8 cellular contexts compared by ENCODE assay signal in the genomic region with DNA sequence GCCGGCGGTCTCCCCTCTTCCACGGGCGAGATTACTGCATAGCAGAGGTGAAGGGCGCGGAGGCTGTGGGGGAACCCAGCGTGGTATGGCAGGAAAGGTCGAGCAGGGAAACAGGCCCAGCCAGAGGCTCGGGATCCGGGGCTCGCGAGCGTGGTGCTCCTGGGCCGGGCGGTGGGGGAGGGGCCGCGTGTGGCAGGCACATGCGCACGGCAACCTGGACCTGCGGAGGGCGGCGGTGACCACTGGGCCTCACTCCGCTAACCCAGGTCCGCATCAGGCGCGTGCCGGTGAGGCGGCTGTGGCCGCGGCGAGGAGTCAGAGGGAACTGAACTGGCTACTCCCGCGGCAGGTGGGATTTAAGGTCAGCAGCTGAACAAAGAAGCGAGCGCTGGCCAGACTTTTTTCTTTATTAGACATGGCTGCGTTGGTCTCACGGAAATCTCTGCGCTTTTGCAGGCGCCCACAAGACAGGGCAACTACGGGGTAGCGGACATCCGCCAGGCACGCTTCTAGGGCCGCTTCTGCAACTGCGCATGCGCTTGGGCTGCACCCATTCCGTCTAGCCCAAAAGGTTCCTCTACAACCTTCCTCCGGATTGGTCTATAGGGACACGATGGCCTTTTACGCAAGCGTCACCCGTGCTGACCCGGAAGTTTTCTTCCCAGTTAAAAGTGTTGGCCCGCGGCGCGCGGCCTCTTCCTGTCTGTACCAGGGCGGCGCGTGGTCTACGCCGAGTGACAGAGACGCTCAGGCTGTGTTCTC. TPM values are rescaled to one million over a fixed set of nuclear protein-coding genes. Genes with fewer than 3 reads are reported as not detected.
DNase-seq lines count a peak whose midpoint lies in the region; ATAC-seq and TF ChIP-seq lines count a peak whose summit lies in the region.

Gene RPS5, plus strand, starts transcription at position 694 of the 762 bp plus-strand sequence. CDS start 869 bp downstream, outside the sequence.

- H3K36me3 Mint-ChIP-seq in activated T-helper 17 cell treated with anti-CD3 and anti-CD28 coated beads, Interleukin-2, amount 50 U/mL, for 72 hours (ENCODE audit: low read depth): peaks cover 63% of the 10 kb centered on the region
- peaks cover 0 to 40% (median 9%) of the 10 kb centered on the region in 3 donors for H3K36me3 Mint-ChIP-seq in naive thymus-derived CD8-positive, alpha-beta T cell

- POLR2A ChIA-PET in RWPE1 (lab: Yijun Ruan, JAX; ENCODE audit: low non-redundant PET): interaction anchor here (1.2 kb wide), 1 partner anchor 22 kb away, joined by 3 read pairs; the partner anchor contains the start of gene ZNF584
- POLR2A ChIA-PET in naive thymus-derived CD8-positive, alpha-beta T cell (lab: Charles Lee): interaction anchor here (0.7 to 4.6 kb wide), 16 partner anchors 9 to 189 kb away, joined by 3 to 26 read pairs (median 4); partner anchors contain the start of genes RNF225, ZNF446, ZNF497 and ZNF584

- H3K27ac Mint-ChIP-seq in activated T-helper 17 cell treated with anti-CD3 and anti-CD28 coated beads, Interleukin-2, amount 50 U/mL, for 72 hours: peak within 1 kb of the TSS; percentile 97
- peak within 1 kb of the TSS; percentile 97 to 100 (median 98) for H3K27ac Mint-ChIP-seq in naive thymus-derived CD8-positive, alpha-beta T cell

- CTCF ChIA-PET in RWPE1 (lab: Yijun Ruan, JAX): no interaction called here

- TF ChIP-seq CTCF in LNCaP clone FGC (IDR thresholded peaks at IDR 0.05; ENCODE audit: control insufficient read depth, extremely low read depth, insufficient read depth) (no peak), RWPE1 (conservative IDR thresholded peaks at IDR 0.05; ENCODE audit: low read depth) (no peak), fibroblast of mammary gland (conservative IDR thresholded peaks at IDR 0.05; ENCODE audit: control insufficient read depth, insufficient read depth, low read depth, low read length) (no peak)

- peaks cover 16% of the 10 kb centered on the region for H3K4me1 Mint-ChIP-seq in activated T-helper 17 cell treated with anti-CD3 and anti-CD28 coated beads, Interleukin-2, amount 50 U/mL, for 72 hours
- H3K4me1 Mint-ChIP-seq in naive thymus-derived CD8-positive, alpha-beta T cell: peaks cover 14 to 58% (median 54%) of the 10 kb centered on the region in 4 donors

- H3K4me3 ChIP-seq in LNCaP clone FGC (ENCODE audit: low read depth, low read length) (peak within 1 kb of the TSS; percentile 76), fibroblast of mammary gland (ENCODE audit: control insufficient read depth, low read depth, low read length) (peak within 1 kb of the TSS; percentile 85)

- ATAC-seq in activated T-helper 17 cell treated with anti-CD3 and anti-CD28 coated beads, Interleukin-2, amount 50 U/mL, for 72 hours (replicated peaks): peak; percentile 98
- ATAC-seq in naive thymus-derived CD8-positive, alpha-beta T cell: peak; percentile 89 to 90

- DNase-seq in Daoy (ENCODE audit: low read depth) (peak; percentile 99), GOT3 (lab: John Stamatoyannopoulos, UW) (peak; percentile 76), LNCaP clone FGC (ENCODE audit: low read depth) (peak; percentile 97), RWPE1 (ENCODE audit: low spot score) (peak; percentile 98), fibroblast of mammary gland (ENCODE audit: low read depth) (peak; percentile 99)
- peak; percentile 87 to 99 (median 96) for DNase-seq in naive thymus-derived CD8-positive, alpha-beta T cell
- peak; percentile 87 to 97 (median 96) for DNase-seq in stimulated activated naive CD4-positive, alpha-beta T cell (lab: John Stamatoyannopoulos, UW)

- peak within 1 kb of the TSS; percentile 98 for H3K27ac ChIP-seq in RWPE1

- H3K9me3 Mint-ChIP-seq in activated T-helper 17 cell treated with anti-CD3 and anti-CD28 coated beads, Interleukin-2, amount 50 U/mL, for 72 hours: no peaks in the 10 kb centered on the region
- no peaks in the 10 kb centered on the region for H3K9me3 Mint-ChIP-seq in naive thymus-derived CD8-positive, alpha-beta T cell

- H3K4me3 Mint-ChIP-seq in activated T-helper 17 cell treated with anti-CD3 and anti-CD28 coated beads, Interleukin-2, amount 50 U/mL, for 72 hours: peak within 1 kb of the TSS; percentile 94
- peak within 1 kb of the TSS; percentile 92 to 99 (median 95) for H3K4me3 Mint-ChIP-seq in naive thymus-derived CD8-positive, alpha-beta T cell

- H3K27me3 Mint-ChIP-seq in activated T-helper 17 cell treated with anti-CD3 and anti-CD28 coated beads, Interleukin-2, amount 50 U/mL, for 72 hours: no peaks in the 10 kb centered on the region
- peaks cover 0 to 2% (median 0%) of the 10 kb centered on the region in 5 donors for H3K27me3 Mint-ChIP-seq in naive thymus-derived CD8-positive, alpha-beta T cell

RNA-seq across cellular contexts. Expression of gene RPS5, which starts in this region (rescaled TPM):
- total RNA-seq in Daoy (2014; rRNA removed; shearing (Covaris generic)): 3,633 and 5,016 TPM in 2 replicates
- 1,000 to 10,000 TPM; 1,376 to 1,435 TPM for total RNA-seq in activated T-helper 17 cell treated with anti-CD3 and anti-CD28 coated beads, Interleukin-2, amount 50 U/mL, for 72 hours
- 1,000 to 10,000 TPM; 1,656 to 1,664 TPM for total RNA-seq in naive thymus-derived CD8-positive, alpha-beta T cell
- 1,000 to 10,000 TPM; 1,899 to 2,106 (median 2,080) TPM for polyA plus RNA-seq in naive thymus-derived CD8-positive, alpha-beta T cell

Comparison
In these comparisons a context has a peak if more than half of its experiments do, and no peak if none do; other contexts are left out.
1. Peak in every context shown above with its lines: DNase-seq, ATAC-seq, H3K4me3 ChIP-seq and H3K27ac ChIP-seq.